Comparison of ENCODE assay signal across 8 cellular contexts in the genomic region with DNA sequence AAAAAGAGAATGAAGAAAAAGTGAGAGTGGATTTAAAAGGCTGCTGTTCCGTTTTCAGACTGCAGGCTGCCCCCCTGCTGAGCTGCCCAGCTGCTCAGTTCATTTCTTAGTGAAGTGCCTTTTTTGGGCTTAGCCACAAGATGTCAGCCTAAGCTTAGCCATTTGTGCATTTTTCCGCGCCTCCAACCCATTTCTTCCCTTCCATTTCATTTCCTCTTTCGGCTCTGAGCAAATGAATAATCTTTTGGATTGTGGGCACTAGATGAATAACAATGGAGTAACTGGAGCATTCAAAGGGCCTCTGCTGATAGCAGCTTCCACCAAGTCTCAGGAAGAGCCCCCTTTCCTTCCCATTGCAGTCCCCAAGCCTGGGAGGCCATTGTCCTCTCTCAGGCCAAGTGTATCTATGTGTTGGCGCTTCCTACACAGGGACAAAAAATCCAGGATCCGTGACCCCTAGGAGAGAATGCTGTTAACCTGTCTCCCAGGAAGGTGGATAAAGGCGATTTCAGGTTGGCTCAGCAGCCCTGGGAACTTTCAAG.
DNase-seq lines count a peak whose midpoint lies in the region; ATAC-seq and TF ChIP-seq lines count a peak whose summit lies in the region.

No MANE protein-coding gene starts in this region.

- intact Hi-C loops in left colon (cut with DNase I, micrococcal nuclease): no loop called here

- POLR2A ChIA-PET in AG04449 (lab: Yijun Ruan, JAX): no interaction called here
- POLR2A ChIA-PET in HEK293T (lab: Yijun Ruan, JAX): no interaction called here

- peak; percentile 88 for TF ChIP-seq CTCF in AG04449 (IDR thresholded peaks at IDR 0.05; ENCODE audit: insufficient read depth, low read length, missing control alignments)
- peak; percentile 79 for TF ChIP-seq CTCF in GM12872 (IDR thresholded peaks at IDR 0.05; ENCODE audit: insufficient read depth, low read depth, low read length)

- no peaks in the 10 kb centered on the region for H3K36me3 Mint-ChIP-seq in stimulated activated effector memory CD8-positive, alpha-beta T cell treated with anti-CD3 and anti-CD28 coated beads, Interleukin-12 subunit alpha, Interleukin-12 subunit beta, amount 100 ng/mL, for 72 hours

- H3K27ac Mint-ChIP-seq in stimulated activated effector memory CD8-positive, alpha-beta T cell treated with anti-CD3 and anti-CD28 coated beads, Interleukin-12 subunit alpha, Interleukin-12 subunit beta, amount 100 ng/mL, for 72 hours: no peak overlapping the region

- H3K4me3 ChIP-seq in AG04449 (ENCODE audit: low read depth, low read length): no peak overlapping the region

- no peaks in the 10 kb centered on the region for H3K4me1 Mint-ChIP-seq in stimulated activated effector memory CD8-positive, alpha-beta T cell treated with anti-CD3 and anti-CD28 coated beads, Interleukin-12 subunit alpha, Interleukin-12 subunit beta, amount 100 ng/mL, for 72 hours

- peak; percentile 97 for ATAC-seq in left colon
- ATAC-seq in stimulated activated effector memory CD8-positive, alpha-beta T cell treated with anti-CD3 and anti-CD28 coated beads, Interleukin-12 subunit alpha, Interleukin-12 subunit beta, amount 100 ng/mL, for 72 hours: peak; percentile 36

- H3K9me3 Mint-ChIP-seq in stimulated activated effector memory CD8-positive, alpha-beta T cell treated with anti-CD3 and anti-CD28 coated beads, Interleukin-12 subunit alpha, Interleukin-12 subunit beta, amount 100 ng/mL, for 72 hours: peaks cover 14% of the 10 kb centered on the region

- H3K4me3 Mint-ChIP-seq in stimulated activated effector memory CD8-positive, alpha-beta T cell treated with anti-CD3 and anti-CD28 coated beads, Interleukin-12 subunit alpha, Interleukin-12 subunit beta, amount 100 ng/mL, for 72 hours: no peak overlapping the region

- DNase-seq in AG04449 (ENCODE audit: low read depth, low spot score) (peak; percentile 52), HEK293T (ENCODE audit: extremely low spot score) (peak; percentile 80), LoVo (ENCODE audit: low spot score) (peak; percentile 81), RKO (ENCODE audit: low spot score) (peak; percentile 93), cerebellar cortex (ENCODE audit: low spot score) (peak; percentile 84), left colon (peak; percentile 38 to 40)
- no peak for DNase-seq in stimulated activated effector memory CD8-positive, alpha-beta T cell treated with anti-CD3 and anti-CD28 coated beads, Interleukin-12 subunit alpha, Interleukin-12 subunit beta, amount 100 ng/mL, for 72 hours (ENCODE audit: low spot score in 2 of 2)

- CTCF ChIA-PET in AG04449 (lab: Yijun Ruan, JAX): interaction anchor here (0.5 to 20.1 kb wide), 28 partner anchors 10 to 878 kb away, joined by 3 to 582 read pairs (median 4); no protein-coding TSS in a partner anchor
- CTCF ChIA-PET in HEK293T (lab: Yijun Ruan, JAX): interaction anchor here (0.7 to 2.6 kb wide), 8 partner anchors 36 to 950 kb away, joined by 3 to 14 read pairs (median 4); no protein-coding TSS in a partner anchor

TF ChIP-seq in HEK293T, 16 proteins besides CTCF, POLR2A, EP300 and RAD21:
- no peak for TF ChIP-seq BHLHE40 (IDR thresholded peaks at IDR 0.05; ENCODE audit: borderline replicate concordance)
- no peak for TF ChIP-seq NFRKB (IDR thresholded peaks at IDR 0.05)
- TF ChIP-seq FOXA1 (IDR thresholded peaks at IDR 0.05): no peak
- TF ChIP-seq CTBP1 (IDR thresholded peaks at IDR 0.05; ENCODE audit: borderline replicate concordance): no peak
- no peak for TF ChIP-seq ELF4 (IDR thresholded peaks at IDR 0.05)
- no peak for TF ChIP-seq L3MBTL2 (conservative IDR thresholded peaks at IDR 0.05)
- no peak for TF ChIP-seq SP1 (IDR thresholded peaks at IDR 0.05)

Comparison
In these comparisons a context has a peak if more than half of its experiments do, and no peak if none do; other contexts are left out.
1. DNase-seq: peak in AG04449 (single experiment), HEK293T (single experiment), LoVo (single experiment), RKO (single experiment), cerebellar cortex (single experiment) and left colon (2 of 2); none in stimulated activated effector memory CD8-positive, alpha-beta T cell treated with anti-CD3 and anti-CD28 coated beads, Interleukin-12 subunit alpha, Interleukin-12 subunit beta, amount 100 ng/mL, for 72 hours (0 of 2).